Comparison of ENCODE assay signal across 7 cellular contexts in genomic region chr3:29335438-29335837, GRCh38. TPM values are rescaled to one million over a fixed set of nuclear protein-coding genes. Genes with fewer than 3 reads are reported as not detected.
DNase-seq lines count a peak whose midpoint lies in the region; ATAC-seq and TF ChIP-seq lines count a peak whose summit lies in the region.

No MANE protein-coding gene starts in this region.

- H3K27ac Mint-ChIP-seq in activated naive CD8-positive, alpha-beta T cell treated with anti-CD3 and anti-CD28 coated beads for 36 hours, result no peak overlapping the region

- DNase-seq in HPDE6-E6E7 (ENCODE audit: extremely low spot score) (peak; percentile 9), RKO (ENCODE audit: low spot score) (peak; percentile 56), fibroblast of peridontal ligament (ENCODE audit: extremely low read depth) (peak; percentile 99), omental fat pad (ENCODE audit: low spot score) (peak; percentile 42), GM20000 (ENCODE audit: low spot score) (no peak)
- DNase-seq in activated naive CD8-positive, alpha-beta T cell treated with anti-CD3 and anti-CD28 coated beads for 36 hours, result no peak

- H3K36me3 Mint-ChIP-seq in activated naive CD8-positive, alpha-beta T cell treated with anti-CD3 and anti-CD28 coated beads for 36 hours, result no peaks in the 10 kb centered on the region

- peaks cover 5% of the 10 kb centered on the region for H3K27me3 Mint-ChIP-seq in activated naive CD8-positive, alpha-beta T cell treated with anti-CD3 and anti-CD28 coated beads for 36 hours

- no peaks in the 10 kb centered on the region for H3K4me1 Mint-ChIP-seq in activated naive CD8-positive, alpha-beta T cell treated with anti-CD3 and anti-CD28 coated beads for 36 hours

- H3K4me3 Mint-ChIP-seq in activated naive CD8-positive, alpha-beta T cell treated with anti-CD3 and anti-CD28 coated beads for 36 hours, result no peak overlapping the region

- TF ChIP-seq CTCF in omental fat pad (IDR thresholded peaks at IDR 0.05) (no peak), GM20000 (IDR thresholded peaks at IDR 0.05; ENCODE audit: extremely low read depth, missing control alignments) (no peak)

- no peaks in the 10 kb centered on the region for H3K9me3 Mint-ChIP-seq in activated naive CD8-positive, alpha-beta T cell treated with anti-CD3 and anti-CD28 coated beads for 36 hours

- peak; percentile 95 for ATAC-seq in omental fat pad (ENCODE audit: low FRiP score)
- no peak for ATAC-seq in GM18517 (IDR thresholded peaks at IDR 0.05; ENCODE audit: unreplicated experiment)

RNA-seq across cellular contexts. Expression of gene RBMS3, which starts 54.6 kb away (rescaled TPM):
- total RNA-seq in omental fat pad, result 100 to 1,000 TPM in 2 of 4 donors, 10 to 100 TPM in 2; 61.5 to 185 (median 120) TPM
- total RNA-seq in activated naive CD8-positive, alpha-beta T cell treated with anti-CD3 and anti-CD28 coated beads for 36 hours, result 1 to 10 TPM; 1.6 TPM

Comparison
In these comparisons a context has a peak if more than half of its experiments do, and no peak if none do; other contexts are left out.
1. DNase-seq: peak in HPDE6-E6E7 (single experiment), RKO (single experiment), fibroblast of peridontal ligament (single experiment) and omental fat pad (single experiment); none in activated naive CD8-positive, alpha-beta T cell treated with anti-CD3 and anti-CD28 coated beads for 36 hours (single experiment) and GM20000 (single experiment).
2. RNA of gene RBMS3, which starts 54.6 kb away (total RNA-seq): 61.5 to 185 TPM in omental fat pad; 1.6 TPM in activated naive CD8-positive, alpha-beta T cell treated with anti-CD3 and anti-CD28 coated beads for 36 hours; every median in the first group is over 10 times any median in the second.